Comparison of ENCODE assay signal across 8 cellular contexts in the genomic region with DNA sequence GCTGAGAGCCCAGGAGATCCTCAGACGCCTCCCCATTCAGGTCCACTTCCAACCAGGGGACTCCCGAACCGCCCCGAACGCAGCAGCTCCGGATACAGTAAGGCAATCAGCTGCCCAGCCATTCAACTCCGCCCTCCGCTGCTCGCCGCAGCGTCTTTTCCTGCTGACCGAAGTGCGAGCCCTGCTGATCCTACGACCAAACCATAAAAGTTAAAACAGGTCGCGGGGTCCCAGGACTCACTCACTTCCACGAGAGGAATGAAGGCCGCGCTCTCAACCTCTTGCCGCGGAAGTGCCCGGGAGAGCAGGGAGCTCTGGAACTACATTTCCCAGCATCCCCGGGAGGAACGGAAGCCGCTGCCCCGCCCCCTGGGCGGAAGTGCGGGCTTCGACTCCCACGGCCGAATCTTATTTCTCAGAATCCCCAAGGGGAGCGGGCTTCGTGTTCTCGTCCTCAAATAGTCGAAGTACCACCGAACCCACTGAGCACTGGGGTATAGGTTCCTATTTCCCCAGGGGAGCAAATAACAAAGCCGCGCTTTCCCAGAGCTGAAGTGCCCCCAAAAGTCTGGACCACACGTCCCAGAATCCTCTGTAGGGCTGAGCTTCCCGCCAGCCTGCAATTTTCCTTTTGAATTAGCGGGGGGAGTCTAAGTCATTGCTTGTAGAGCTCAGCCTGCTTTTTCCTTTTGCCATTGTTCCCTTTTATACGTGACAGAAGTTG. TPM values are rescaled to one million over a fixed set of nuclear protein-coding genes. Genes with fewer than 3 reads are reported as not detected.
DNase-seq lines count a peak whose midpoint lies in the region; ATAC-seq and TF ChIP-seq lines count a peak whose summit lies in the region.

A gene (minus strand): TSS at position 298 of the 724 bp plus-strand sequence. CDS start 13,097 bp downstream, outside the sequence.

- H3K36me3 ChIP-seq in Peyer's patch = peaks cover 0 to 30% (median 0%) of the 10 kb centered on the region in 3 donors
- peaks cover 3 to 7% of the 10 kb centered on the region in 2 donors for H3K36me3 ChIP-seq in esophagus (ENCODE audit: control insufficient read depth in 2 of 2, insufficient read depth in 2 of 2, low read length in 1 of 2)
- H3K36me3 ChIP-seq in muscle layer of colon (ENCODE audit: insufficient read depth, low read length) = peaks cover 18% of the 10 kb centered on the region

- H3K9me3 ChIP-seq in Peyer's patch (no peaks in the 10 kb centered on the region), esophagus (ENCODE audit: control insufficient read depth in 2 of 2, insufficient read depth in 1 of 2, low read depth in 1 of 2, low read length in 1 of 2) (no peaks in the 10 kb centered on the region), muscle layer of colon (ENCODE audit: low read length) (no peaks in the 10 kb centered on the region)

- peak within 1 kb of the TSS; percentile 56 to 84 (median 66) for H3K4me3 ChIP-seq in Peyer's patch
- peak within 1 kb of the TSS; percentile 66 to 91 for H3K4me3 ChIP-seq in esophagus (ENCODE audit: low read depth in 1 of 2, low read length in 2 of 2)
- H3K4me3 ChIP-seq in muscle layer of colon (ENCODE audit: low read depth in 1 of 2, low read length in 2 of 2) = peak within 1 kb of the TSS; percentile 78

- H3K27ac ChIP-seq in Peyer's patch (peak within 1 kb of the TSS; percentile 78 to 86 (median 80)), esophagus (ENCODE audit: low read depth in 2 of 2, low read length in 1 of 2) (peak within 1 kb of the TSS; percentile 78 to 96), muscle layer of colon (ENCODE audit: low read depth, low read length) (peak within 1 kb of the TSS; percentile 84)

- ATAC-seq in GM21717 (IDR thresholded peaks at IDR 0.05; ENCODE audit: unreplicated experiment) = peak; percentile 93

- DNase-seq in DMS153 (lab: John Stamatoyannopoulos, UW) (peak; percentile 85), KG1 (lab: John Stamatoyannopoulos, UW) (peak; percentile 85), Peyer's patch (peak; percentile 83 to 95 (median 89))
- DNase-seq in activated T-cell treated with anti-CD3 and anti-CD28 coated beads, Interleukin-2, amount 50 U/mL, for 48 hours = peak; percentile 91 to 92
- DNase-seq in stimulated activated CD8-positive, alpha-beta memory T cell treated with anti-CD3 and anti-CD28 coated beads, Interleukin-7, amount 100 ng/mL, for 24 hours (ENCODE audit: low read depth) = peak; percentile 75

- TF ChIP-seq POLR2A in Peyer's patch (IDR thresholded peaks at IDR 0.05) = no peak

- H3K4me1 ChIP-seq in Peyer's patch (peaks cover 0 to 9% (median 5%) of the 10 kb centered on the region in 4 donors), esophagus (ENCODE audit: control insufficient read depth in 2 of 2, insufficient read depth in 2 of 2, low read length in 1 of 2) (no peaks in the 10 kb centered on the region), muscle layer of colon (ENCODE audit: insufficient read depth, low read length) (peaks cover 13% of the 10 kb centered on the region)

- TF ChIP-seq CTCF in Peyer's patch (IDR thresholded peaks at IDR 0.05) = no peak

- peak within 1 kb of the TSS; percentile 73 for H3K9ac ChIP-seq in muscle layer of colon (ENCODE audit: low read length)

- H3K27me3 ChIP-seq in Peyer's patch (no peaks in the 10 kb centered on the region), esophagus (ENCODE audit: control insufficient read depth in 1 of 2, insufficient read depth in 2 of 2, low read length in 2 of 2) (no peaks in the 10 kb centered on the region), muscle layer of colon (ENCODE audit: control insufficient read depth in 1 of 2, insufficient read depth in 2 of 2, low read length in 2 of 2) (no peaks in the 10 kb centered on the region)

- WGBS in esophagus, 2 donors = 1% methylated on average over 42 of the region's 42 CpGs

RNA-seq across cellular contexts. Expression of the gene that starts here (rescaled TPM):
- total RNA-seq in Peyer's patch = 10 to 100 TPM in 3 of 4 donors, 1 to 10 TPM in 1; 6.9 to 18.2 (median 14.9) TPM
- 1 to 10 TPM; 3.0 to 3.2 TPM for polyA plus RNA-seq in esophagus

Comparison
In these comparisons a context has a peak if more than half of its experiments do, and no peak if none do; other contexts are left out.
1. Peak in every context shown above with its lines: DNase-seq, ATAC-seq, H3K4me3 ChIP-seq and H3K27ac ChIP-seq.